In genomic region chr5:178430187-178431062, GRCh38 we compare ENCODE assay signal across 25 cellular contexts.
DNase-seq lines count a peak whose midpoint lies in the region; TF ChIP-seq lines count a peak whose summit lies in the region.
"Had no signal": no experiment of that assay in that cellular context is flagged by ENCODE, and none has a peak within 500 bp of the region (broad histone marks: within the 10 kb centered on the region; RNA-seq: fewer than 3 reads in every experiment).

No MANE protein-coding gene starts in this region.

- H3K4me3 ChIP-seq in endodermal cell (ENCODE audit: low read length): no peak overlapping the region
- H3K4me3 ChIP-seq: BLaER1, upper lobe of right lung had no signal

- TF ChIP-seq CTCF in endodermal cell (conservative IDR thresholded peaks at IDR 0.05): no peak

- WGBS in endodermal cell (ENCODE audit: insufficient coverage in 1 of 2, insufficient read length in 1 of 2), 2 experiments: 93% methylated on average over 16 of the region's 16 CpGs

- H3K27ac Mint-ChIP-seq in endodermal cell: peak overlapping the region; percentile 42
- H3K27ac Mint-ChIP-seq: activated naive CD4-positive, alpha-beta T cell treated with anti-CD3 and anti-CD28 coated beads, Interleukin-2, amount 50 U/mL, for 24 hours; activated T-helper 2 cell treated with anti-CD3 and anti-CD28 coated beads, Interferon-gamma antibody, Interleukin-2, Interleukin-4, amounts not matched to agents 10 μg/mL and 5 μg/mL and 100 μg/mL, durations not matched to agents 14 hours and 24 hours and 36 hours; stimulated activated naive B cell treated with anti-CD40 and anti-IgM and Interleukin-4, amounts not matched to agents 10 μg/mL and 1 μg/mL and 100 μg/mL, for 72 hours had no signal

- no peaks in the 10 kb centered on the region for H3K9me3 Mint-ChIP-seq in endodermal cell
- H3K9me3 Mint-ChIP-seq: activated naive CD4-positive, alpha-beta T cell treated with anti-CD3 and anti-CD28 coated beads, Interleukin-2, amount 50 U/mL, for 24 hours; activated T-helper 2 cell treated with anti-CD3 and anti-CD28 coated beads, Interferon-gamma antibody, Interleukin-2, Interleukin-4, amounts not matched to agents 10 μg/mL and 5 μg/mL and 100 μg/mL, durations not matched to agents 14 hours and 24 hours and 36 hours had no signal

- no peaks in the 10 kb centered on the region for H3K27me3 ChIP-seq in endodermal cell (ENCODE audit: control insufficient read depth, insufficient read depth, low read length, poor library complexity, severe bottlenecking)
- H3K27me3 ChIP-seq: BLaER1, upper lobe of right lung had no signal

- no peak for TF ChIP-seq RAD21 in Ishikawa (IDR thresholded peaks at IDR 0.05; ENCODE audit: low read depth)

- TF ChIP-seq EP300 in Ishikawa (IDR thresholded peaks at IDR 0.05; ENCODE audit: borderline replicate concordance): no peak

- peaks cover 28% of the 10 kb centered on the region for H3K4me1 Mint-ChIP-seq in endodermal cell
- H3K4me1 Mint-ChIP-seq: activated naive CD4-positive, alpha-beta T cell treated with anti-CD3 and anti-CD28 coated beads, Interleukin-2, amount 50 U/mL, for 24 hours; stimulated activated naive B cell treated with anti-CD40 and anti-IgM and Interleukin-4, amounts not matched to agents 10 μg/mL and 1 μg/mL and 100 μg/mL, for 72 hours had no signal

- peaks cover 4% of the 10 kb centered on the region for H3K4me1 ChIP-seq in endodermal cell (ENCODE audit: control insufficient read depth, insufficient read depth, low read length)

- H3K36me3 ChIP-seq in endodermal cell (ENCODE audit: control insufficient read depth, insufficient read depth, low read length): no peaks in the 10 kb centered on the region
- H3K36me3 ChIP-seq: BLaER1, upper lobe of right lung had no signal

- no peak overlapping the region for H3K9ac ChIP-seq in endodermal cell (ENCODE audit: extremely low read depth, low read length, poor library complexity, severe bottlenecking)
- H3K9ac ChIP-seq: BLaER1 had no signal

- peaks cover 14% of the 10 kb centered on the region for H3K36me3 Mint-ChIP-seq in endodermal cell (ENCODE audit: low read depth)
- H3K36me3 Mint-ChIP-seq: activated naive CD4-positive, alpha-beta T cell treated with anti-CD3 and anti-CD28 coated beads, Interleukin-2, amount 50 U/mL, for 24 hours; stimulated activated naive B cell treated with anti-CD40 and anti-IgM and Interleukin-4, amounts not matched to agents 10 μg/mL and 1 μg/mL and 100 μg/mL, for 72 hours had no signal

- H3K9me3 ChIP-seq in endodermal cell (ENCODE audit: control insufficient read depth, low read length): peaks cover 6% of the 10 kb centered on the region
- H3K9me3 ChIP-seq: upper lobe of right lung had no signal

- no peaks in the 10 kb centered on the region for H3K27me3 Mint-ChIP-seq in endodermal cell (ENCODE audit: insufficient read depth)
- H3K27me3 Mint-ChIP-seq: activated naive CD4-positive, alpha-beta T cell treated with anti-CD3 and anti-CD28 coated beads, Interleukin-2, amount 50 U/mL, for 24 hours had no signal

- no peak overlapping the region for H3K27ac ChIP-seq in endodermal cell (ENCODE audit: low read depth, low read length)
- H3K27ac ChIP-seq: BLaER1, epithelial cell of prostate, upper lobe of right lung had no signal

- DNase-seq in endodermal cell (no peak), mucosa of gallbladder (ENCODE audit: low spot score) (peak; percentile 3), T1000 (lab: John Stamatoyannopoulos, UW) (no peak), NCI-H187 (lab: John Stamatoyannopoulos, UW) (no peak), DMS79 (lab: John Stamatoyannopoulos, UW) (no peak)
- DNase-seq in stimulated activated CD8-positive, alpha-beta memory T cell treated with anti-CD3 and anti-CD28 coated beads, Interleukin-4, amount 100 ng/mL, for 48 hours: peak; percentile 14
- DNase-seq: activated CD4-positive, CD25-positive, alpha-beta regulatory T cell; amniotic stem cell; DMS153; effector CD4-positive, alpha-beta T cell; left colon; mesenchymal stem cell; NCI-H1436 treated with DMSO at 0.1 percent for 48 hours; NCI-H2107; NCI-H774; nucleus accumbens; OCI-M1; stimulated activated naive B cell treated with anti-CD40 and anti-IgM and Interleukin-4, amounts not matched to agents 10 μg/mL and 1 μg/mL and 100 μg/mL, for 72 hours; T-helper 1 cell; upper lobe of right lung had no signal

- no peak overlapping the region for H3K4me3 Mint-ChIP-seq in endodermal cell
- H3K4me3 Mint-ChIP-seq: activated naive CD4-positive, alpha-beta T cell treated with anti-CD3 and anti-CD28 coated beads, Interleukin-2, amount 50 U/mL, for 24 hours; stimulated activated naive B cell treated with anti-CD40 and anti-IgM and Interleukin-4, amounts not matched to agents 10 μg/mL and 1 μg/mL and 100 μg/mL, for 72 hours had no signal

TF ChIP-seq in Ishikawa, 13 proteins besides CTCF, POLR2A, EP300 and RAD21:
- TF ChIP-seq CEBPB (IDR thresholded peaks at IDR 0.05) (peak; percentile 71), MAX (IDR thresholded peaks at IDR 0.05) (no peak), YY1 (IDR thresholded peaks at IDR 0.05; ENCODE audit: low read depth) (no peak), CREB1 (IDR thresholded peaks at IDR 0.05; ENCODE audit: low read depth) (no peak), USF1 (IDR thresholded peaks at IDR 0.05) (no peak), EGR1 (IDR thresholded peaks at IDR 0.05) (no peak), ZBTB7A (IDR thresholded peaks at IDR 0.05; ENCODE audit: low read depth) (no peak), FOXM1 (IDR thresholded peaks at IDR 0.05; ENCODE audit: borderline replicate concordance, low read depth) (no peak), TEAD4 (IDR thresholded peaks at IDR 0.05) (no peak), TCF12 (IDR thresholded peaks at IDR 0.05; ENCODE audit: low read depth) (0 out of 2 replicates have a peak, but pooled peaks have one; percentile 25), REST (IDR thresholded peaks at IDR 0.05; ENCODE audit: low read depth) (no peak), NFIC (IDR thresholded peaks at IDR 0.05) (peak; percentile 50)

Comparison
In these comparisons a context has a peak if more than half of its experiments do, and no peak if none do; other contexts are left out.
1. DNase-seq: peak in mucosa of gallbladder (single experiment) and stimulated activated CD8-positive, alpha-beta memory T cell treated with anti-CD3 and anti-CD28 coated beads, Interleukin-4, amount 100 ng/mL, for 48 hours (single experiment); none in endodermal cell (single experiment), T1000 (single experiment), NCI-H187 (0 of 2) and DMS79 (single experiment).